ENCODE assay signal across 24 cellular contexts in the genomic region with DNA sequence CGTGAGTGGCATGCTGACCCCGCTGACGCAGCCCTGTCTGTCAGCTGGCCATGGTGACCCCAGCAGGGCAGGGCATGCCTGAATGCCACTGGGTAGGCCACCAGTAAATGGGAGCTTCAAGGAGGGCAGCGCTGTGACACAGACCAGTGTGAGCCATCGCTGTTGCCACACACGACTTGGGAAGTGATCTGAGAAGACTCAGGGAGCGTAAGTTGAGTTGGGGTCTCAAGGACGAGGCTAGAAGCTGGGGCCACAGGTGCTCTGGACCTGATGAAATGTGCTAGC. TPM values are rescaled to one million over a fixed set of nuclear protein-coding genes. Genes with fewer than 3 reads are reported as not detected.
"Had no signal": no experiment of that assay in that cellular context is flagged by ENCODE, and none has a peak within 500 bp of the region (broad histone marks: within the 10 kb centered on the region; RNA-seq: fewer than 3 reads in every experiment).

No MANE protein-coding gene starts in this region.

- H3K4me2 ChIP-seq: KMS-11, SK-N-SH had no signal

- H3K9me3 ChIP-seq: SK-N-SH had no signal

- H3K9ac ChIP-seq: KMS-11, SK-N-SH had no signal

- H3K27ac ChIP-seq: HL-60, KMS-11, RWPE1 had no signal

- H3K4me3 ChIP-seq: K562 had no signal

- DNase-seq: Kasumi-1, MM.1S, NCI-H1092 treated with DMSO at 0.1 percent for 48 hours, NCI-H1436, NCI-H187, NCI-H2029, NCI-H2081 treated with DMSO at 0.1 percent for 48 hours, NCI-H2171, NCI-H226, NCI-H446, NCI-H510A, NCI-H524 treated with DMSO at 0.1 percent for 48 hours, NCI-H774, PC-3, SHP77, SK-N-SH, SW 1271 had no signal

- ATAC-seq: K562, Panc1, PC-3 had no signal

RNA-seq across cellular contexts. Expression of a gene that starts 28.2 kb away (rescaled TPM):
- total RNA-seq: K562, M059J, PC-3 had no signal
- polyA plus RNA-seq: IgD-negative memory B cell, K562 had no signal
